ENCODE assay signal across 8 cellular contexts in the genomic region with DNA sequence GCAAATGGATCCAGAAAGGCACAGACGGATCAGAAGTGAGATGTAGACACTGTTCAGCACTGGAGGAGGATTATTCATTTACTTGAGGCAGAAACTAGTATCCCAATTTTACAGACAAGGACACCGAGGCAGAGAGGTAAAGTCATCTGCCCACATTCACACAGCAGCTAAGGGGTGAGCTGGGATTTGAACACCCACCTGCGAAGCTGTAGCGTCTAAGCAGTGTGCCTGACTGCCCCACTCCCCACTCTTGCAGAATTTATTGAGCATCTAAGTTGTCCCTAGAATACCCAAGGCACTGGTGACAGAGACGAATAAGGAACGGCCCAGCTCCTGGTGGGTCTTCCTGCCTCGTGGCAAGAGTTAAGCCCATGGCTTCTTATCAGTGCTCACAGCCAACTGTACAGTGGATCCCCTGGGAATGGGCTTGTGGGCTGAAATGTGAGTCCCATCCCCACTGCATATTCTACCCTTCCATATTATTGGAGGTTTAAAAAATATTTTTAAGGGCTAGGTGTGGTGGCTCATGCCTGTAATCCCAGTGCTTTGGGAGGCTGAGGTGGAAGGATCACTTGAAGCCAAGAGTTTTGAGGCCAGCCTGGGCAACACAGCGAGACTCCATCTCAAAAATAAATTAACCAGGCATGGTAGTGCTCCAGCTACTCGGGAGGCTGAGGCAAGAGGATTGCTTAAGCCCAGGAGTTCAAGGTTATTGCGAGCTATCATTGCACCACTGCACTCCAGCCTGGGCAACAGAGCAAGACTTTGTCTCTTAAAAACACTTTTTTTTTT.
DNase-seq lines count a peak whose midpoint lies in the region; ATAC-seq, FAIRE-seq and TF ChIP-seq lines count a peak whose summit lies in the region.

No MANE protein-coding gene starts in this region.

- peak overlapping the region; percentile 96 for H3K4me3 Mint-ChIP-seq in Caco-2 (ENCODE audit: unreplicated experiment)

- H3K36me3 Mint-ChIP-seq in Caco-2 (ENCODE audit: insufficient read depth, unreplicated experiment) = no peaks in the 10 kb centered on the region

- no peak for ATAC-seq in pancreas
- no peak for ATAC-seq in HG03108 (IDR thresholded peaks at IDR 0.05; ENCODE audit: unreplicated experiment)

- no peaks in the 10 kb centered on the region for H3K9me2 ChIP-seq in OCI-LY1 (ENCODE audit: low read depth, low read length)

- H3K27me3 Mint-ChIP-seq in Caco-2 (ENCODE audit: insufficient read depth, unreplicated experiment) = no peaks in the 10 kb centered on the region

- peak overlapping the region; percentile 50 for H3K27ac Mint-ChIP-seq in Caco-2 (ENCODE audit: unreplicated experiment)

- H3K4me3 ChIP-seq in Caco-2 (ENCODE audit: low read depth, low read length) (peak overlapping the region; percentile 96), OCI-LY1 (ENCODE audit: low read depth, low read length, poor library complexity, severe bottlenecking) (peak overlapping the region; percentile 64), endocrine pancreas (ENCODE audit: control insufficient read depth, insufficient read depth, low read length) (no peak overlapping the region), pancreas (peak overlapping the region in 1 of 4 donors; percentile 86)

- CTCF ChIA-PET in Caco-2 (lab: Charles Lee) = interaction anchor here (0.6 to 1.7 kb wide), 9 partner anchors 9 to 188 kb away, joined by 3 to 9 read pairs (median 4); no protein-coding TSS in a partner anchor

- no peaks in the 10 kb centered on the region for H3F3A ChIP-seq in OCI-LY1 (ENCODE audit: insufficient read depth, low read length)

- no peaks in the 10 kb centered on the region for H4K20me1 ChIP-seq in OCI-LY1 (ENCODE audit: insufficient read depth, low read length)

- H3K4me1 ChIP-seq in Caco-2 (peaks cover 10% of the 10 kb centered on the region), OCI-LY1 (ENCODE audit: insufficient read depth, low read length, severe bottlenecking) (peaks cover 13% of the 10 kb centered on the region), endocrine pancreas (ENCODE audit: control insufficient read depth, insufficient read depth, low read length) (no peaks in the 10 kb centered on the region), pancreas (peaks cover 7 to 19% (median 16%) of the 10 kb centered on the region in 3 donors)

- no peaks in the 10 kb centered on the region for H3K4me1 Mint-ChIP-seq in Caco-2 (ENCODE audit: low read depth, unreplicated experiment)

- H3K9ac ChIP-seq in OCI-LY1 (ENCODE audit: low read length) (no peak overlapping the region; the same call in 1 of the 2 replicates), endocrine pancreas (ENCODE audit: control insufficient read depth, insufficient read depth, low read length) (peak overlapping the region; percentile 57)

- DNase-seq in Caco-2 = no peak
- DNase-seq in pancreas = peak in 1 of 6 donors; percentile 43
- no peak for DNase-seq in GM19240 (ENCODE audit: insufficient read length, low spot score)
- no peak for DNase-seq in dermis blood vessel endothelial cell
- DNase-seq in GDM1 (lab: John Stamatoyannopoulos, UW) = no peak

- intact Hi-C loops in Caco-2 (cut with micrococcal nuclease; ENCODE audit: unreplicated experiment) = loop anchor here (1.0 kb wide), 2 partner anchors 31 to 127 kb away; no protein-coding TSS in a partner anchor
- intact Hi-C loops in pancreas (cut with DNase I) = no loop called here

- TF ChIP-seq CTCF in Caco-2 (IDR thresholded peaks at IDR 0.05; ENCODE audit: insufficient read depth in 1 of 2, low read depth in 1 of 2, low read length in 1 of 2, severe bottlenecking in 1 of 2, unreplicated experiment in 1 of 2) = no peak
- TF ChIP-seq CTCF in OCI-LY1 (IDR thresholded peaks at IDR 0.05; ENCODE audit: low read length) = no peak
- TF ChIP-seq CTCF in pancreas (IDR thresholded peaks at IDR 0.05) = no peak

- POLR2A ChIA-PET in Caco-2 (lab: Charles Lee) = no interaction called here

- H3K36me3 ChIP-seq in Caco-2 (ENCODE audit: control insufficient read depth, insufficient read depth, low read length) (no peaks in the 10 kb centered on the region), OCI-LY1 (ENCODE audit: insufficient read depth, low read length) (no peaks in the 10 kb centered on the region), endocrine pancreas (ENCODE audit: control insufficient read depth, insufficient read depth, low read length) (no peaks in the 10 kb centered on the region), pancreas (no peaks in the 10 kb centered on the region)

- H3K79me2 ChIP-seq in OCI-LY1 (ENCODE audit: insufficient read depth, low read length) = no peaks in the 10 kb centered on the region

- H3K9me3 ChIP-seq in Caco-2 (no peaks in the 10 kb centered on the region), OCI-LY1 (ENCODE audit: low read length) (no peaks in the 10 kb centered on the region), endocrine pancreas (ENCODE audit: control insufficient read depth, low read length) (no peaks in the 10 kb centered on the region), pancreas (no peaks in the 10 kb centered on the region)

- no peak overlapping the region for H2AFZ ChIP-seq in OCI-LY1 (ENCODE audit: low read length)

- H3K27ac ChIP-seq in OCI-LY1 (ENCODE audit: low read depth, low read length, poor library complexity, severe bottlenecking) = no peak overlapping the region
- peak overlapping the region; percentile 69 to 87 (median 84) for H3K27ac ChIP-seq in pancreas

- 62 to 66% methylated on average over 10 of the region's 10 CpGs for WGBS in pancreas, 2 donors

- FAIRE-seq in pancreas (lab: Jason Lieb, UNC) = no peak

- H3K4me2 ChIP-seq in OCI-LY1 (ENCODE audit: low read length) = peak overlapping the region; percentile 74

- BruUV-seq in Caco-2 (replicated peaks; lab: Mats Ljungman, UMichigan) = no TSS peak

- H3K9me3 Mint-ChIP-seq in Caco-2 (ENCODE audit: unreplicated experiment) = no peaks in the 10 kb centered on the region

- H3K27me3 ChIP-seq in Caco-2 (replicated peaks; ENCODE audit: control insufficient read depth, insufficient read depth, low read length) (no peaks in the 10 kb centered on the region), OCI-LY1 (ENCODE audit: insufficient read depth, low read length) (0 out of 2 replicates have a peak, but pooled peaks cover 5% of the 10 kb centered on the region), endocrine pancreas (ENCODE audit: control insufficient read depth, insufficient read depth, low read length) (no peaks in the 10 kb centered on the region), pancreas (no peaks in the 10 kb centered on the region)
